ENCODE assay signal across 21 cellular contexts in genomic region chr12:68234140-68234539, GRCh38. TPM values are rescaled to one million over a fixed set of nuclear protein-coding genes. Genes with fewer than 3 reads are reported as not detected.
DNase-seq lines count a peak whose midpoint lies in the region; ATAC-seq and TF ChIP-seq lines count a peak whose summit lies in the region.
"Had no signal": no experiment of that assay in that cellular context is flagged by ENCODE, and none has a peak within 500 bp of the region (broad histone marks: within the 10 kb centered on the region; RNA-seq: fewer than 3 reads in every experiment).

No MANE protein-coding gene starts in this region.

- TF ChIP-seq CTCF in natural killer cell (IDR thresholded peaks at IDR 0.05), result no peak

- DNase-seq in DMS 273 (lab: John Stamatoyannopoulos, UW; ENCODE audit: unreplicated experiment), result peak; percentile 6
- no peak for DNase-seq in DMS 273 treated with DMSO at 0.1 percent for 48 hours (lab: John Stamatoyannopoulos, UW)
- DNase-seq in natural killer cell treated with Interleukin-12 subunit alpha and Interleukin-12 subunit beta and Interleukin-15 and Interleukin-18, amount 100 ng/mL, for 72 hours (ENCODE audit: low spot score), result no peak
- no peak for DNase-seq in natural killer cell
- peak; percentile 38 for DNase-seq in inferior parietal cortex (ENCODE audit: extremely low spot score)
- no peak for DNase-seq in medulla oblongata (ENCODE audit: extremely low spot score)
- DNase-seq: IMR-90; Kasumi-1; NCI-H1092 treated with DMSO at 0.1 percent for 48 hours; NCI-H146; NCI-H2029 treated with DMSO at 0.1 percent for 48 hours; NCI-H510A; NCI-H748 treated with DMSO at 0.1 percent for 48 hours; NK-92 treated with Interleukin-12 subunit alpha and Interleukin-12 subunit beta, amount 100 ng/mL, for 24 hours; Peyer's patch had no signal

- peak overlapping the region in 1 of 2 donors; percentile 28 for H3K27ac Mint-ChIP-seq in natural killer cell treated with Interleukin-12 subunit alpha and Interleukin-12 subunit beta and Interleukin-15 and Interleukin-18, amount 100 ng/mL, for 72 hours
- no peak overlapping the region for H3K27ac Mint-ChIP-seq in natural killer cell
- H3K27ac Mint-ChIP-seq: GM23338 had no signal

- H3K27me3 Mint-ChIP-seq in natural killer cell treated with Interleukin-12 subunit alpha and Interleukin-12 subunit beta and Interleukin-15 and Interleukin-18, amount 100 ng/mL, for 72 hours, result peaks cover 0 to 4% of the 10 kb centered on the region in 2 donors
- H3K27me3 Mint-ChIP-seq in natural killer cell (ENCODE audit: low read depth in 2 of 2), result peaks cover 0 to 6% of the 10 kb centered on the region in 2 donors

- intact Hi-C loops in natural killer cell (cut with micrococcal nuclease), result no loop called here

- no peak for ATAC-seq in natural killer cell treated with Interleukin-12 subunit alpha and Interleukin-12 subunit beta and Interleukin-15 and Interleukin-18, amount 100 ng/mL, for 72 hours
- ATAC-seq in natural killer cell, result no peak
- no peak for ATAC-seq in GM18907 (IDR thresholded peaks at IDR 0.05; ENCODE audit: unreplicated experiment)
- no peak for ATAC-seq in GM18517 (IDR thresholded peaks at IDR 0.05; ENCODE audit: unreplicated experiment)
- ATAC-seq: Right ventricle myocardium inferior had no signal

- peaks cover 6% of the 10 kb centered on the region for H3K9me3 Mint-ChIP-seq in natural killer cell treated with Interleukin-12 subunit alpha and Interleukin-12 subunit beta and Interleukin-15 and Interleukin-18, amount 100 ng/mL, for 72 hours
- H3K9me3 Mint-ChIP-seq in natural killer cell, result no peaks in the 10 kb centered on the region
- H3K9me3 Mint-ChIP-seq: CD14-positive monocyte, GM23338 had no signal

- H3K36me3 Mint-ChIP-seq in natural killer cell treated with Interleukin-12 subunit alpha and Interleukin-12 subunit beta and Interleukin-15 and Interleukin-18, amount 100 ng/mL, for 72 hours, result peaks cover 10% of the 10 kb centered on the region
- no peaks in the 10 kb centered on the region for H3K36me3 Mint-ChIP-seq in natural killer cell
- H3K36me3 Mint-ChIP-seq: CD14-positive monocyte had no signal

- peak overlapping the region; percentile 1 for H3K4me3 Mint-ChIP-seq in natural killer cell treated with Interleukin-12 subunit alpha and Interleukin-12 subunit beta and Interleukin-15 and Interleukin-18, amount 100 ng/mL, for 72 hours
- no peak overlapping the region for H3K4me3 Mint-ChIP-seq in natural killer cell
- H3K4me3 Mint-ChIP-seq: CD14-positive monocyte, GM23338 had no signal

- H3K4me1 Mint-ChIP-seq in natural killer cell treated with Interleukin-12 subunit alpha and Interleukin-12 subunit beta and Interleukin-15 and Interleukin-18, amount 100 ng/mL, for 72 hours (ENCODE audit: low read depth in 2 of 2), result peaks cover 43 to 52% of the 10 kb centered on the region in 2 donors
- peaks cover 19 to 20% of the 10 kb centered on the region in 2 donors for H3K4me1 Mint-ChIP-seq in natural killer cell
- H3K4me1 Mint-ChIP-seq: GM23338 had no signal

RNA-seq across cellular contexts. Expression of gene IL26, which starts 8.5 kb away (rescaled TPM):
- total RNA-seq in natural killer cell treated with Interleukin-12 subunit alpha and Interleukin-12 subunit beta and Interleukin-15 and Interleukin-18, amount 100 ng/mL, for 72 hours, result 10 to 100 TPM; 10.0 to 19.1 TPM
- not detected for total RNA-seq in natural killer cell
- total RNA-seq: GM23338, IMR-90, Peyer's patch, Right ventricle myocardium inferior, SK-MEL-5 had no signal

RNA-seq across cellular contexts. Expression of gene IL22, which starts 19.3 kb away (rescaled TPM):
- 1 to 10 TPM; 1.0 to 3.4 TPM for total RNA-seq in natural killer cell treated with Interleukin-12 subunit alpha and Interleukin-12 subunit beta and Interleukin-15 and Interleukin-18, amount 100 ng/mL, for 72 hours
- not detected for total RNA-seq in natural killer cell
- total RNA-seq: GM23338, IMR-90, Peyer's patch, Right ventricle myocardium inferior, SK-MEL-5 had no signal

Comparison
In these comparisons a context has a peak if more than half of its experiments do, and no peak if none do; other contexts are left out.
1. DNase-seq: peak in DMS 273 (single experiment) and inferior parietal cortex (single experiment); none in DMS 273 treated with DMSO at 0.1 percent for 48 hours (single experiment), natural killer cell treated with Interleukin-12 subunit alpha and Interleukin-12 subunit beta and Interleukin-15 and Interleukin-18, amount 100 ng/mL, for 72 hours (single experiment), natural killer cell (single experiment) and medulla oblongata (single experiment).
2. RNA of gene IL26, which starts 8.5 kb away (total RNA-seq): 10.0 to 19.1 TPM in natural killer cell treated with Interleukin-12 subunit alpha and Interleukin-12 subunit beta and Interleukin-15 and Interleukin-18, amount 100 ng/mL, for 72 hours; not detected in natural killer cell; every median in the first group is over 10 times any median in the second.